Comparison of ENCODE assay signal across 11 cellular contexts in genomic region chr11:95108159-95108611, GRCh38. TPM values are rescaled to one million over a fixed set of nuclear protein-coding genes. Genes with fewer than 3 reads are reported as not detected.
DNase-seq lines count a peak whose midpoint lies in the region; ATAC-seq and TF ChIP-seq lines count a peak whose summit lies in the region.
"Had no signal": no experiment of that assay in that cellular context is flagged by ENCODE, and none has a peak within 500 bp of the region (broad histone marks: within the 10 kb centered on the region; RNA-seq: fewer than 3 reads in every experiment).

No MANE protein-coding gene starts in this region.

- H3K4me1 Mint-ChIP-seq in stimulated activated memory B cell treated with anti-CD40 and anti-IgM and Interleukin-4, amounts not matched to agents 10 μg/mL and 1 μg/mL and 100 μg/mL, for 72 hours, result peaks cover 28% of the 10 kb centered on the region
- peaks cover 9 to 10% of the 10 kb centered on the region in 2 donors for H3K4me1 Mint-ChIP-seq in natural killer cell treated with Interleukin-12 subunit alpha and Interleukin-12 subunit beta and Interleukin-15 and Interleukin-18, amount 100 ng/mL, for 72 hours (ENCODE audit: low read depth in 2 of 2)
- peaks cover 5% of the 10 kb centered on the region for H3K4me1 Mint-ChIP-seq in glutamatergic neuron (ENCODE audit: low read depth, unreplicated experiment)

- H3K36me3 Mint-ChIP-seq in stimulated activated memory B cell treated with anti-CD40 and anti-IgM and Interleukin-4, amounts not matched to agents 10 μg/mL and 1 μg/mL and 100 μg/mL, for 72 hours, result peaks cover 16% of the 10 kb centered on the region
- no peaks in the 10 kb centered on the region for H3K36me3 Mint-ChIP-seq in natural killer cell treated with Interleukin-12 subunit alpha and Interleukin-12 subunit beta and Interleukin-15 and Interleukin-18, amount 100 ng/mL, for 72 hours
- peaks cover 12% of the 10 kb centered on the region for H3K36me3 Mint-ChIP-seq in glutamatergic neuron (ENCODE audit: unreplicated experiment)

- H3K4me1 ChIP-seq in HEK293 (ENCODE audit: control insufficient read depth, insufficient read depth, low read length), result peaks cover 20% of the 10 kb centered on the region

- no peak overlapping the region for H3K4me3 ChIP-seq in HEK293 (ENCODE audit: low read depth, low read length)
- H3K4me3 ChIP-seq in brain microvascular endothelial cell (ENCODE audit: low read depth, low read length), result no peak overlapping the region

- in situ Hi-C loops in brain microvascular endothelial cell (cut with HindIII; ENCODE audit: low pct_ligation_motif_present, low sequenced_read_pairs), result no loop called here

- TF ChIP-seq CTCF in HEK293 (tag by site-specific recombination; IDR thresholded peaks at IDR 0.05) (no peak), brain microvascular endothelial cell (IDR thresholded peaks at IDR 0.05; ENCODE audit: low read depth, low read length, missing control alignments) (no peak), glutamatergic neuron (IDR thresholded peaks at IDR 0.05; ENCODE audit: partially characterized antibody, unreplicated experiment) (no peak)

- H3K36me3 ChIP-seq in HEK293 (ENCODE audit: control insufficient read depth in 2 of 2, insufficient read depth in 1 of 2, low read length in 2 of 2) (no peaks in the 10 kb centered on the region), brain microvascular endothelial cell (replicated peaks) (peaks cover 5% of the 10 kb centered on the region)

- peak overlapping the region; percentile 59 for H3K27ac Mint-ChIP-seq in stimulated activated memory B cell treated with anti-CD40 and anti-IgM and Interleukin-4, amounts not matched to agents 10 μg/mL and 1 μg/mL and 100 μg/mL, for 72 hours
- no peak overlapping the region for H3K27ac Mint-ChIP-seq in natural killer cell treated with Interleukin-12 subunit alpha and Interleukin-12 subunit beta and Interleukin-15 and Interleukin-18, amount 100 ng/mL, for 72 hours
- H3K27ac Mint-ChIP-seq in glutamatergic neuron (ENCODE audit: unreplicated experiment), result no peak overlapping the region

- H3K27me3 Mint-ChIP-seq in stimulated activated memory B cell treated with anti-CD40 and anti-IgM and Interleukin-4, amounts not matched to agents 10 μg/mL and 1 μg/mL and 100 μg/mL, for 72 hours, result no peaks in the 10 kb centered on the region
- no peaks in the 10 kb centered on the region for H3K27me3 Mint-ChIP-seq in natural killer cell treated with Interleukin-12 subunit alpha and Interleukin-12 subunit beta and Interleukin-15 and Interleukin-18, amount 100 ng/mL, for 72 hours
- H3K27me3 Mint-ChIP-seq in glutamatergic neuron (ENCODE audit: unreplicated experiment), result no peaks in the 10 kb centered on the region

- no peaks in the 10 kb centered on the region for H3K9me3 ChIP-seq in HEK293 (ENCODE audit: control insufficient read depth, insufficient read depth, low read depth, low read length)

- peak overlapping the region; percentile 59; the same call in 1 of the 2 replicates for H3K27ac ChIP-seq in HEK293 (ENCODE audit: extremely low read depth, low read depth, low read length)
- H3K27ac ChIP-seq in brain microvascular endothelial cell, result peak overlapping the region; percentile 88
- H3K27ac ChIP-seq: KMS-11 had no signal

- no peaks in the 10 kb centered on the region for H3K9me3 Mint-ChIP-seq in stimulated activated memory B cell treated with anti-CD40 and anti-IgM and Interleukin-4, amounts not matched to agents 10 μg/mL and 1 μg/mL and 100 μg/mL, for 72 hours
- H3K9me3 Mint-ChIP-seq in natural killer cell treated with Interleukin-12 subunit alpha and Interleukin-12 subunit beta and Interleukin-15 and Interleukin-18, amount 100 ng/mL, for 72 hours, result no peaks in the 10 kb centered on the region
- H3K9me3 Mint-ChIP-seq in glutamatergic neuron (ENCODE audit: unreplicated experiment), result peaks cover 9% of the 10 kb centered on the region

- H3K27me3 ChIP-seq in brain microvascular endothelial cell (replicated peaks), result no peaks in the 10 kb centered on the region

- DNase-seq in brain microvascular endothelial cell (peak; percentile 83), iPS-NIHi11 (ENCODE audit: low spot score) (peak; percentile 36), NCI-H345 (lab: John Stamatoyannopoulos, UW) (no peak), NK-92 (lab: John Stamatoyannopoulos, UW; ENCODE audit: unreplicated experiment) (no peak), glutamatergic neuron (no peak)
- no peak for DNase-seq in natural killer cell treated with Interleukin-12 subunit alpha and Interleukin-12 subunit beta and Interleukin-15 and Interleukin-18, amount 100 ng/mL, for 72 hours (ENCODE audit: low spot score)

- ATAC-seq in stimulated activated memory B cell treated with anti-CD40 and anti-IgM and Interleukin-4, amounts not matched to agents 10 μg/mL and 1 μg/mL and 100 μg/mL, for 72 hours, result no peak
- ATAC-seq in natural killer cell treated with Interleukin-12 subunit alpha and Interleukin-12 subunit beta and Interleukin-15 and Interleukin-18, amount 100 ng/mL, for 72 hours, result no peak

- POLR2A ChIA-PET in HEK293 (lab: Yijun Ruan, JAX), result interaction anchor here (0.9 to 3.7 kb wide), 6 partner anchors 13 to 681 kb away, joined by 3 to 26 read pairs (median 4); partner anchors contain the start of genes ENDOD1, FAM76B and SRSF8

- CTCF ChIA-PET in HEK293 (lab: Yijun Ruan, JAX), result interaction anchor here (0.6 to 4.8 kb wide), 10 partner anchors 12 to 1234 kb away, joined by 3 to 27 read pairs (median 4); partner anchors contain the start of gene ENDOD1

- peak overlapping the region; percentile 55 for H3K4me3 Mint-ChIP-seq in stimulated activated memory B cell treated with anti-CD40 and anti-IgM and Interleukin-4, amounts not matched to agents 10 μg/mL and 1 μg/mL and 100 μg/mL, for 72 hours
- no peak overlapping the region for H3K4me3 Mint-ChIP-seq in natural killer cell treated with Interleukin-12 subunit alpha and Interleukin-12 subunit beta and Interleukin-15 and Interleukin-18, amount 100 ng/mL, for 72 hours
- H3K4me3 Mint-ChIP-seq in glutamatergic neuron (ENCODE audit: unreplicated experiment), result no peak overlapping the region

TF ChIP-seq in HEK293, 187 proteins besides CTCF, POLR2A, EP300 and RAD21 (continues in another document):
- TF ChIP-seq ZSCAN4 (tag by site-specific recombination; IDR thresholded peaks at IDR 0.05) (0 out of 2 replicates have a peak, but pooled peaks have one; percentile 15), ZNF280D (tag by site-specific recombination; IDR thresholded peaks at IDR 0.05) (no peak), ZNF701 (tag by site-specific recombination; IDR thresholded peaks at IDR 0.05) (no peak), EGR2 (tag by site-specific recombination; IDR thresholded peaks at IDR 0.05; ENCODE audit: low read depth) (peak; percentile 61; the same call in 1 of the 2 replicates), ZBTB17 (tag by site-specific recombination; IDR thresholded peaks at IDR 0.05) (no peak), ZNF366 (tag by site-specific recombination; conservative IDR thresholded peaks at IDR 0.05) (0 out of 2 replicates have a peak, but pooled peaks have one; percentile 6), ZNF610 (tag by site-specific recombination; IDR thresholded peaks at IDR 0.05; ENCODE audit: borderline replicate concordance) (no peak), ZNF837 (tag by site-specific recombination; IDR thresholded peaks at IDR 0.05) (no peak), SCRT2 (tag by site-specific recombination; IDR thresholded peaks at IDR 0.05) (no peak)

RNA-seq across cellular contexts. Expression of gene ENDOD1, which starts 18.5 kb away (rescaled TPM):
- total RNA-seq in natural killer cell treated with Interleukin-12 subunit alpha and Interleukin-12 subunit beta and Interleukin-15 and Interleukin-18, amount 100 ng/mL, for 72 hours, result 1 to 10 TPM; 8.4 to 9.3 TPM
- 1.6 TPM for total RNA-seq in glutamatergic neuron (ENCODE audit: unreplicated experiment)

RNA-seq across cellular contexts. Expression of gene SRSF8, which starts 41.5 kb away (rescaled TPM):
- 10 to 100 TPM; 29.4 to 44.3 TPM for total RNA-seq in natural killer cell treated with Interleukin-12 subunit alpha and Interleukin-12 subunit beta and Interleukin-15 and Interleukin-18, amount 100 ng/mL, for 72 hours
- 45.2 TPM for total RNA-seq in glutamatergic neuron (ENCODE audit: unreplicated experiment)

RNA-seq across cellular contexts. Expression of gene KDM4F, which starts 59.0 kb away (rescaled TPM):
- total RNA-seq in natural killer cell treated with Interleukin-12 subunit alpha and Interleukin-12 subunit beta and Interleukin-15 and Interleukin-18, amount 100 ng/mL, for 72 hours, result not detected
- 0.39 TPM for total RNA-seq in glutamatergic neuron (ENCODE audit: unreplicated experiment)
- total RNA-seq: lower leg skin, urinary bladder had no signal

Comparison
In these comparisons a context has a peak if more than half of its experiments do, and no peak if none do; other contexts are left out.
1. DNase-seq: peak in brain microvascular endothelial cell (single experiment) and iPS-NIHi11 (single experiment); none in natural killer cell treated with Interleukin-12 subunit alpha and Interleukin-12 subunit beta and Interleukin-15 and Interleukin-18, amount 100 ng/mL, for 72 hours (single experiment), NCI-H345 (single experiment), NK-92 (single experiment) and glutamatergic neuron (single experiment).